In the genomic region with DNA sequence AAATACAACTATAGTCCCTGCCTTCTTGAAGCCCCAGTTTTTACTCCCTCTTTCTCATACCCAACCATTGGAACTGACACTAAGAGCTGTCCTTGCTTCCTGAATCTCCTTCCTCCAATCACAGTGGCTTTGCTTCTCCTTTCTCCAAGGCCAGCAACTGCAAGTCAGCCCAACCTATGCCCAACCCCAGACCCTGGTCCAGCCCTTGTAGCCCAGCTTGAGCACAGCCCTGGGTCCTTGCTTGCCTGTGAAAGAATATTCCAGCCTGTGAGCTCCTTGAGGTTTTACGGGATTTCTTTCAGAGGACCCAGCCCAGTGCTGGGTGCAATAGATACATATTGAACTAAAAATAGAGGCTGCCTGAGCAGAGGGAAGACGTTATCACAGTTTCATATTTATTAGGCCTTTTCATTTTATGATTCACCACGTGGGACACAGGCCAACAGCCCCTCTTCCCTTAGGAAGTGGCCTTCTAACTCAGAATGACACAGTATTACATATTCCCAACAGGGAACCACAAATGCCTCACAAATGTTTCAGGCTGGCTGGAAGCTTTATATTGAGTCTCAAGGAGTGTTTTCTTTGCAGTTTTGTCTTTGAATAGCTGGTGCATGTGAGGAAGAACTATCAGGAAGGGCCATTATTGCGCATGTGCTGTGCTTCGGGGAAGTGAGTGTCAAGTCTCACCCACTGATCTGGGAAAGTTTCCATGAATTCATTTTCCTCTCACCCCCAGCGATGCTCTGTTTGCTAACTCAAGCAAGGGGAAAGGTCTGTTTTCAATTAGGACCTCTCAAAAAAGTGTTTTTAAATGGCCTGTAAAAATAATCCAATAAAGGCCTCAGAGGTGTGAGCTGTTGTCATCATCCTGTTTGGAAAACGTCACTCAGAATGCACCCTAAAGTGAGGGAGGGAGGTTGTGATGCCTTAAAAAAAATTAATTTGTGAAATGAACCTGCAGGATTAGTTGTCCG, we compare ENCODE assay signal across 11 cellular contexts.
DNase-seq lines count a peak whose midpoint lies in the region; ATAC-seq, FAIRE-seq and TF ChIP-seq lines count a peak whose summit lies in the region.
"Had no signal": no experiment of that assay in that cellular context is flagged by ENCODE, and none has a peak within 500 bp of the region (broad histone marks: within the 10 kb centered on the region; RNA-seq: fewer than 3 reads in every experiment).

No MANE protein-coding gene starts in this region.

- no peak overlapping the region for H2AFZ ChIP-seq in HepG2 (ENCODE audit: low read length)
- H2AFZ ChIP-seq in endothelial cell of umbilical vein (ENCODE audit: low read depth, low read length) = peak overlapping the region; percentile 33

- H4K20me1 ChIP-seq in HepG2 (ENCODE audit: insufficient read depth, low read length) (no peaks in the 10 kb centered on the region), endothelial cell of umbilical vein (replicated peaks; ENCODE audit: control insufficient read depth, extremely low read depth, insufficient read depth, low read length) (no peaks in the 10 kb centered on the region)

- no peak for TF ChIP-seq EP300 in HepG2 (IDR thresholded peaks at IDR 0.05; ENCODE audit: low read depth in 2 of 2, low read length in 2 of 2)
- TF ChIP-seq EP300 in HepG2 (CRISPR knock-in tag; IDR thresholded peaks at IDR 0.05; ENCODE audit: borderline replicate concordance) = no peak

- CTCF ChIA-PET in HepG2 (lab: Yijun Ruan, JAX; ENCODE audit: low intra/inter-chr PET ratio, low total read pairs) = no interaction called here
- CTCF ChIA-PET in endothelial cell of umbilical vein (lab: Charles Lee) = interaction anchor here (1.1 to 4.6 kb wide), 9 partner anchors 11 to 598 kb away, joined by 3 to 24 read pairs (median 4); no protein-coding TSS in a partner anchor

- H3K27me3 ChIP-seq in right lobe of liver (no peaks in the 10 kb centered on the region), HepG2 (ENCODE audit: control insufficient read depth in 1 of 2, insufficient read depth in 2 of 2, low read length in 2 of 2) (peaks cover 0 to 2% of the 10 kb centered on the region in 2 experiments; a peak in 2 of 5 replicates), endothelial cell of umbilical vein (ENCODE audit: control insufficient read depth in 2 of 2, insufficient read depth in 2 of 2, low read length in 2 of 2) (no peaks in the 10 kb centered on the region), aorta (ENCODE audit: control insufficient read depth in 1 of 2, insufficient read depth in 2 of 2, low read length in 1 of 2) (no peaks in the 10 kb centered on the region)

- BruUV-seq in HepG2 (replicated peaks; lab: Mats Ljungman, UMichigan) = no TSS peak
- no TSS peak for BruUV-seq in endothelial cell of umbilical vein (replicated peaks; lab: Mats Ljungman, UMichigan)

- H3K4me2 ChIP-seq in HepG2 (ENCODE audit: low read depth, low read length) (no peak overlapping the region), endothelial cell of umbilical vein (ENCODE audit: insufficient read depth, low read length) (peak overlapping the region; percentile 3)

- no peaks in the 10 kb centered on the region for H3K79me2 ChIP-seq in HepG2 (ENCODE audit: insufficient read depth, low read length)
- no peaks in the 10 kb centered on the region for H3K79me2 ChIP-seq in endothelial cell of umbilical vein (ENCODE audit: control insufficient read depth, insufficient read depth, low read length)

- no peak for TF ChIP-seq RAD21 in HepG2 (CRISPR knock-in tag; IDR thresholded peaks at IDR 0.05)

- no peaks in the 10 kb centered on the region for H3K36me3 ChIP-seq in right lobe of liver
- H3K36me3 ChIP-seq in HepG2 (replicated peaks in 1 of 2; ENCODE audit: control insufficient read depth in 1 of 2, insufficient read depth in 2 of 2, low read length in 2 of 2) = no peaks in the 10 kb centered on the region
- no peaks in the 10 kb centered on the region for H3K36me3 ChIP-seq in endothelial cell of umbilical vein (ENCODE audit: control insufficient read depth in 2 of 2, extremely low read depth in 1 of 2, insufficient read depth in 2 of 2, low read length in 2 of 2)
- no peaks in the 10 kb centered on the region for H3K36me3 ChIP-seq in mucosa of descending colon (ENCODE audit: low read depth)
- no peaks in the 10 kb centered on the region for H3K36me3 ChIP-seq in aorta (ENCODE audit: control insufficient read depth in 1 of 2, insufficient read depth in 2 of 2, low read length in 1 of 2)

- 49% methylated on average over 8 of the region's 8 CpGs for WGBS in right lobe of liver (ENCODE audit: insufficient coverage, low coverage, low lambda C conversion rate, missing lambda C conversion rate)
- WGBS in HepG2 (ENCODE audit: low lambda C conversion rate) = 49% methylated on average over 8 of the region's 8 CpGs
- 13 to 18% methylated on average over 8 of the region's 8 CpGs for WGBS in aorta, 2 donors

- POLR2A ChIA-PET in HepG2 (lab: Yijun Ruan, JAX) (no interaction called here), endothelial cell of umbilical vein (lab: Charles Lee) (interaction anchor here (0.6 kb wide), 1 partner anchor 151 kb away, joined by 3 read pairs; no protein-coding TSS in a partner anchor)

- in situ Hi-C loops in HepG2 (cut with HindIII; ENCODE audit: extremely low pct_ligation_motif_present, low pct_unique_long_range_greater_than_20kb) = no loop called here

- no peak overlapping the region for H3K9ac ChIP-seq in HepG2 (ENCODE audit: insufficient read depth, low read depth, low read length)
- no peak overlapping the region for H3K9ac ChIP-seq in endothelial cell of umbilical vein (replicated peaks; ENCODE audit: extremely low read depth, insufficient read depth, low read length)

- H3K9me1 ChIP-seq in endothelial cell of umbilical vein (replicated peaks; ENCODE audit: control insufficient read depth, extremely low read depth, insufficient read depth, low read length) = no peaks in the 10 kb centered on the region

- no peak for FAIRE-seq in HepG2 (lab: Jason Lieb, UNC)
- peak; percentile 92 for FAIRE-seq in endothelial cell of umbilical vein (lab: Jason Lieb, UNC)

- TF ChIP-seq CTCF in right lobe of liver (IDR thresholded peaks at IDR 0.05) = no peak
- TF ChIP-seq CTCF in HepG2 (CRISPR knock-in tag; IDR thresholded peaks at IDR 0.05) = no peak
- no peak for TF ChIP-seq CTCF in endothelial cell of umbilical vein (IDR thresholded peaks at IDR 0.05; ENCODE audit: extremely low read depth in 1 of 2, insufficient read depth in 1 of 2, low read depth in 1 of 2, low read length in 2 of 2)
- no peak for TF ChIP-seq CTCF in mucosa of descending colon (IDR thresholded peaks at IDR 0.05)

- H3K4me1 ChIP-seq in right lobe of liver (no peaks in the 10 kb centered on the region), HepG2 (ENCODE audit: insufficient read depth, low read length) (no peaks in the 10 kb centered on the region), endothelial cell of umbilical vein (ENCODE audit: control insufficient read depth, extremely low read depth, insufficient read depth, low read length) (peaks cover 21% of the 10 kb centered on the region), mucosa of descending colon (ENCODE audit: low read depth) (no peaks in the 10 kb centered on the region), aorta (ENCODE audit: control insufficient read depth in 1 of 2, insufficient read depth in 2 of 2, low read length in 2 of 2) (peaks cover 5 to 8% of the 10 kb centered on the region in 2 donors)

- TF ChIP-seq POLR2A in right lobe of liver (IDR thresholded peaks at IDR 0.05) (no peak), HepG2 (IDR thresholded peaks at IDR 0.05; ENCODE audit: insufficient read depth in 1 of 2, low read depth in 2 of 2, low read length in 2 of 2) (no peak), endothelial cell of umbilical vein (IDR thresholded peaks at IDR 0.05; ENCODE audit: low read depth, low read length) (no peak)

- ATAC-seq in right lobe of liver (peak; percentile 14 to 77 (median 45)), HepG2 (no peak), mucosa of descending colon (peak; percentile 36), aorta (ENCODE audit: low FRiP score) (peak; percentile 67)

- H3K27ac ChIP-seq in right lobe of liver = peak overlapping the region in 1 of 3 donors; percentile 24
- no peak overlapping the region for H3K27ac ChIP-seq in HepG2 (ENCODE audit: extremely low read length, insufficient read depth, low read length)
- H3K27ac ChIP-seq in endothelial cell of umbilical vein (ENCODE audit: insufficient read depth, low read depth, low read length) = peak overlapping the region; percentile 51
- peak overlapping the region; percentile 8 to 69 for H3K27ac ChIP-seq in aorta (ENCODE audit: low read depth in 1 of 2, low read length in 2 of 2)

- H3K9me3 ChIP-seq in right lobe of liver (no peaks in the 10 kb centered on the region), HepG2 (ENCODE audit: low read length) (no peaks in the 10 kb centered on the region), endothelial cell of umbilical vein (replicated peaks; ENCODE audit: control insufficient read depth, insufficient read depth, low read length) (no peaks in the 10 kb centered on the region), mucosa of descending colon (no peaks in the 10 kb centered on the region), aorta (ENCODE audit: control insufficient read depth, low read length) (no peaks in the 10 kb centered on the region)

- dilution Hi-C loops in endothelial cell of umbilical vein (cut with MboI; ENCODE audit: extremely low pct_ligation_motif_present, low sequenced_read_pairs) = no loop called here

- intact Hi-C loops in right lobe of liver (cut with DNase I) (no loop called here), HepG2 (cut with micrococcal nuclease; ENCODE audit: unreplicated experiment) (no loop called here), endothelial cell of umbilical vein (cut with micrococcal nuclease) (loop anchor here (1.0 kb wide), 1 partner anchor 462 kb away; no protein-coding TSS in a partner anchor), mucosa of descending colon (cut with DNase I, micrococcal nuclease) (no loop called here), aorta (cut with DNase I) (no loop called here)

- no peak for DNase-seq in right lobe of liver
- no peak for DNase-seq in HepG2 (ENCODE audit: low spot score)
- DNase-seq in endothelial cell of umbilical vein (ENCODE audit: low read depth, low spot score) = peak; percentile 97
- DNase-seq in mucosa of descending colon = no peak
- DNase-seq in aorta = peak; percentile 81 to 82
- no peak for DNase-seq in cerebellar cortex (ENCODE audit: low spot score)
- DNase-seq in hypothalamus (lab: John Stamatoyannopoulos, UW) = no peak
- DNase-seq in RPMI8226 = no peak
- DNase-seq: AML-193, anterior cingulate cortex, T-helper 9 cell had no signal

- no peak overlapping the region for H3K4me3 ChIP-seq in right lobe of liver
- no peak overlapping the region for H3K4me3 ChIP-seq in HepG2 (replicated peaks in 1 of 3; ENCODE audit: insufficient read depth in 1 of 3, low read depth in 2 of 3, low read length in 3 of 3)
- no peak overlapping the region for H3K4me3 ChIP-seq in endothelial cell of umbilical vein (replicated peaks in 1 of 3; ENCODE audit: insufficient read depth in 1 of 3, low read depth in 1 of 3, low read length in 3 of 3)
- H3K4me3 ChIP-seq in mucosa of descending colon = no peak overlapping the region
- no peak overlapping the region for H3K4me3 ChIP-seq in aorta (ENCODE audit: low read length in 2 of 2)

TF ChIP-seq in HepG2, 621 proteins besides CTCF, POLR2A, EP300 and RAD21 (continues in another document):
- no peak for TF ChIP-seq NR2C2 (CRISPR knock-in tag; IDR thresholded peaks at IDR 0.05; ENCODE audit: borderline replicate concordance)

Comparison
In these comparisons a context has a peak if more than half of its experiments do, and no peak if none do; other contexts are left out.
1. DNase-seq: peak in endothelial cell of umbilical vein (single experiment) and aorta (2 of 2); none in right lobe of liver (0 of 3), HepG2 (single experiment), mucosa of descending colon (0 of 3), cerebellar cortex (single experiment), hypothalamus (0 of 51) and RPMI8226 (single experiment).